19 cellular contexts compared by ENCODE assay signal in genomic region chr10:5305374-5305773, GRCh38. TPM values are rescaled to one million over a fixed set of nuclear protein-coding genes. Genes with fewer than 3 reads are reported as not detected.
DNase-seq lines count a peak whose midpoint lies in the region; ATAC-seq and TF ChIP-seq lines count a peak whose summit lies in the region.
"Had no signal": no experiment of that assay in that cellular context is flagged by ENCODE, and none has a peak within 500 bp of the region (broad histone marks: within the 10 kb centered on the region; RNA-seq: fewer than 3 reads in every experiment).

No MANE protein-coding gene starts in this region.

- DNase-seq in AG09319 (ENCODE audit: extremely low read depth, low read depth) (peak; percentile 55), GM04503 (ENCODE audit: low read depth) (peak; percentile 41), ascending aorta (ENCODE audit: low spot score in 2 of 2) (no peak), left ventricle myocardium superior (no peak), HPDE6-E6E7 (ENCODE audit: extremely low spot score) (no peak), MCF 10A (ENCODE audit: unreplicated experiment) (no peak), natural killer cell (no peak)
- DNase-seq: activated naive CD4-positive, alpha-beta T cell; cortex of kidney; DMS 273 treated with DMSO at 0.1 percent for 48 hours; naive thymus-derived CD4-positive, alpha-beta T cell; stimulated activated CD4-positive, alpha-beta T cell treated with anti-CD3 and anti-CD28 coated beads, Interleukin-4, amount 100 ng/mL, for 24 hours had no signal

- no peaks in the 10 kb centered on the region for H3K36me3 ChIP-seq in ascending aorta

- intact Hi-C loops in ascending aorta (cut with DNase I) (no loop called here), left ventricle myocardium superior (cut with micrococcal nuclease) (no loop called here), MCF 10A (cut with micrococcal nuclease) (no loop called here), natural killer cell (cut with micrococcal nuclease) (no loop called here)

- TF ChIP-seq CTCF in AG09319 (IDR thresholded peaks at IDR 0.05; ENCODE audit: low read depth, low read length) (peak; percentile 73), ascending aorta (IDR thresholded peaks at IDR 0.05) (peak; percentile 13 to 47 (median 21)), MCF 10A (IDR thresholded peaks at IDR 0.05; ENCODE audit: unreplicated experiment) (no peak), natural killer cell (IDR thresholded peaks at IDR 0.05) (no peak)

- CTCF ChIA-PET in MCF 10A (lab: Yijun Ruan, JAX), result no interaction called here

- peaks cover 5% of the 10 kb centered on the region for H3K36me3 Mint-ChIP-seq in MCF 10A (ENCODE audit: insufficient read depth, unreplicated experiment)
- peaks cover 47% of the 10 kb centered on the region for H3K36me3 Mint-ChIP-seq in natural killer cell

- POLR2A ChIA-PET in MCF 10A (lab: Yijun Ruan, JAX), result no interaction called here

- H3K27ac ChIP-seq in ascending aorta, result no peak overlapping the region
- H3K27ac ChIP-seq: parathyroid adenoma had no signal

- H3K27me3 ChIP-seq in ascending aorta, result no peaks in the 10 kb centered on the region

- ATAC-seq in left ventricle myocardium superior (peak; percentile 44), GM18868 (IDR thresholded peaks at IDR 0.05; ENCODE audit: unreplicated experiment) (no peak), natural killer cell (no peak)
- ATAC-seq: naive thymus-derived CD4-positive, alpha-beta T cell; Panc1 had no signal

- no peaks in the 10 kb centered on the region for H3K27me3 Mint-ChIP-seq in MCF 10A (ENCODE audit: insufficient read depth, unreplicated experiment)
- no peaks in the 10 kb centered on the region for H3K27me3 Mint-ChIP-seq in natural killer cell (ENCODE audit: low read depth in 2 of 2)

- H3K4me1 ChIP-seq in ascending aorta, result no peaks in the 10 kb centered on the region
- H3K4me1 ChIP-seq: parathyroid adenoma had no signal

- no peaks in the 10 kb centered on the region for H3K9me3 ChIP-seq in ascending aorta

- H3K27ac Mint-ChIP-seq in MCF 10A (ENCODE audit: low read depth, unreplicated experiment) (no peak overlapping the region), natural killer cell (no peak overlapping the region)
- H3K27ac Mint-ChIP-seq: B cell; naive thymus-derived CD4-positive, alpha-beta T cell had no signal

- peaks cover 10% of the 10 kb centered on the region for H3K9me3 Mint-ChIP-seq in MCF 10A (ENCODE audit: unreplicated experiment)
- H3K9me3 Mint-ChIP-seq in natural killer cell, result peaks cover 0 to 4% of the 10 kb centered on the region in 2 donors

- H3K4me3 Mint-ChIP-seq in MCF 10A (ENCODE audit: unreplicated experiment) (no peak overlapping the region), natural killer cell (no peak overlapping the region)
- H3K4me3 Mint-ChIP-seq: B cell; naive thymus-derived CD4-positive, alpha-beta T cell had no signal

- BruUV-seq in MCF 10A (replicated peaks; lab: Mats Ljungman, UMichigan), result no TSS peak

- H3K4me1 Mint-ChIP-seq in MCF 10A (ENCODE audit: insufficient read depth, unreplicated experiment) (peaks cover 6% of the 10 kb centered on the region), natural killer cell (peaks cover 22 to 42% of the 10 kb centered on the region in 2 donors)
- H3K4me1 Mint-ChIP-seq: B cell had no signal

- H3K4me3 ChIP-seq in ascending aorta, result no peak overlapping the region

RNA-seq across cellular contexts. Expression of gene UCN3, which starts 59.4 kb away (rescaled TPM):
- total RNA-seq in ascending aorta, result not detected
- not detected for total RNA-seq in left ventricle myocardium superior
- total RNA-seq in MCF 10A (2022), result not detected in 2 replicates
- not detected for total RNA-seq in natural killer cell
- total RNA-seq: B cell; endothelial cell of umbilical vein; glomerular endothelial cell; lung microvascular endothelial cell; naive thymus-derived CD4-positive, alpha-beta T cell had no signal

Comparison
In these comparisons a context has a peak if more than half of its experiments do, and no peak if none do; other contexts are left out.
1. DNase-seq: peak in AG09319 (single experiment) and GM04503 (single experiment); none in ascending aorta (0 of 2), left ventricle myocardium superior (single experiment), HPDE6-E6E7 (single experiment), MCF 10A (single experiment) and natural killer cell (single experiment).
2. CTCF ChIP-seq: peak in AG09319 (single experiment) and ascending aorta (3 of 3); none in MCF 10A (single experiment) and natural killer cell (single experiment).